Comparison of ENCODE assay signal across 9 cellular contexts in genomic region chr6:158793432-158793831, GRCh38. TPM values are rescaled to one million over a fixed set of nuclear protein-coding genes. Genes with fewer than 3 reads are reported as not detected.
DNase-seq lines count a peak whose midpoint lies in the region; ATAC-seq, FAIRE-seq and TF ChIP-seq lines count a peak whose summit lies in the region.
"Had no signal": no experiment of that assay in that cellular context is flagged by ENCODE, and none has a peak within 500 bp of the region (broad histone marks: within the 10 kb centered on the region; RNA-seq: fewer than 3 reads in every experiment).

No MANE protein-coding gene starts in this region.

- no peak overlapping the region for H3K9ac ChIP-seq in NT2/D1 (ENCODE audit: insufficient read length, low read depth)
- H3K9ac ChIP-seq in endothelial cell of umbilical vein (replicated peaks; ENCODE audit: extremely low read depth, insufficient read depth, low read length), result no peak overlapping the region

- peaks cover 4% of the 10 kb centered on the region for H4K20me1 ChIP-seq in endothelial cell of umbilical vein (replicated peaks; ENCODE audit: control insufficient read depth, extremely low read depth, insufficient read depth, low read length)

- no peaks in the 10 kb centered on the region for H3K9me3 Mint-ChIP-seq in MCF 10A (ENCODE audit: unreplicated experiment)
- H3K9me3 Mint-ChIP-seq in progenitor cell of endocrine pancreas (ENCODE audit: low read depth), result no peaks in the 10 kb centered on the region
- H3K9me3 Mint-ChIP-seq: dendritic cell treated with granulocyte-macrophage colony-stimulating factor and Interleukin-4, amounts not matched to agents 40 ng/mL and 50 ng/mL, for 4 days had no signal

- peaks cover 15% of the 10 kb centered on the region for H3K4me1 Mint-ChIP-seq in MCF 10A (ENCODE audit: insufficient read depth, unreplicated experiment)
- H3K4me1 Mint-ChIP-seq in progenitor cell of endocrine pancreas (ENCODE audit: low read depth), result peaks cover 45% of the 10 kb centered on the region

- H3K4me3 Mint-ChIP-seq in MCF 10A (ENCODE audit: unreplicated experiment) (no peak overlapping the region), progenitor cell of endocrine pancreas (ENCODE audit: low read depth) (no peak overlapping the region)
- H3K4me3 Mint-ChIP-seq: dendritic cell treated with granulocyte-macrophage colony-stimulating factor and Interleukin-4, amounts not matched to agents 40 ng/mL and 50 ng/mL, for 4 days had no signal

- CTCF ChIA-PET in MCF 10A (lab: Yijun Ruan, JAX), result interaction anchor here (0.7 to 5.9 kb wide), 11 partner anchors 15 to 195 kb away, joined by 3 to 38 read pairs (median 4); no protein-coding TSS in a partner anchor
- CTCF ChIA-PET in endothelial cell of umbilical vein (lab: Charles Lee), result interaction anchor here (0.7 to 2.0 kb wide), 17 partner anchors 8 to 215 kb away, joined by 3 to 21 read pairs (median 4); partner anchors contain the start of gene EZR

- H3K27ac ChIP-seq in breast epithelium (no peak overlapping the region), endothelial cell of umbilical vein (ENCODE audit: insufficient read depth, low read depth, low read length) (no peak overlapping the region)

- no peak overlapping the region for H3K4me3 ChIP-seq in breast epithelium
- H3K4me3 ChIP-seq in NT2/D1 (ENCODE audit: insufficient read length, low read depth), result no peak overlapping the region
- H3K4me3 ChIP-seq in endothelial cell of umbilical vein (replicated peaks in 1 of 3; ENCODE audit: insufficient read depth in 1 of 3, low read depth in 1 of 3, low read length in 3 of 3), result no peak overlapping the region

- TF ChIP-seq CTCF in MCF 10A (IDR thresholded peaks at IDR 0.05; ENCODE audit: unreplicated experiment) (peak; percentile 22), breast epithelium (IDR thresholded peaks at IDR 0.05) (peak in 1 of 3 donors; percentile 15), endothelial cell of umbilical vein (IDR thresholded peaks at IDR 0.05; ENCODE audit: extremely low read depth in 1 of 2, insufficient read depth in 1 of 2, low read depth in 1 of 2, low read length in 2 of 2) (peak; percentile 7 to 33), progenitor cell of endocrine pancreas (IDR thresholded peaks at IDR 0.05; ENCODE audit: unreplicated experiment) (peak; percentile 36)

- POLR2A ChIA-PET in MCF 10A (lab: Yijun Ruan, JAX) (interaction anchor here (0.6 kb wide), 1 partner anchor 89 kb away, joined by 3 read pairs; no protein-coding TSS in a partner anchor), endothelial cell of umbilical vein (lab: Charles Lee) (no interaction called here)

- no peaks in the 10 kb centered on the region for H3K9me1 ChIP-seq in endothelial cell of umbilical vein (replicated peaks; ENCODE audit: control insufficient read depth, extremely low read depth, insufficient read depth, low read length)

- H3K27me3 Mint-ChIP-seq in MCF 10A (ENCODE audit: insufficient read depth, unreplicated experiment) (no peaks in the 10 kb centered on the region), progenitor cell of endocrine pancreas (no peaks in the 10 kb centered on the region)
- H3K27me3 Mint-ChIP-seq: dendritic cell treated with granulocyte-macrophage colony-stimulating factor and Interleukin-4, amounts not matched to agents 40 ng/mL and 50 ng/mL, for 4 days had no signal

- dilution Hi-C loops in endothelial cell of umbilical vein (cut with MboI; ENCODE audit: extremely low pct_ligation_motif_present, low sequenced_read_pairs), result no loop called here

- intact Hi-C loops in MCF 10A (cut with micrococcal nuclease) (loop anchor here (1.0 kb wide), 2 partner anchors 89 to 179 kb away; no protein-coding TSS in a partner anchor), breast epithelium (cut with DNase I; ENCODE audit: low total_unique reads) (no loop called here), endothelial cell of umbilical vein (cut with micrococcal nuclease) (loop anchor here (1.0 kb wide), 1 partner anchor 179 kb away; no protein-coding TSS in a partner anchor)

- no peak overlapping the region for H2AFZ ChIP-seq in endothelial cell of umbilical vein (ENCODE audit: low read depth, low read length)

- H3K27ac Mint-ChIP-seq in MCF 10A (ENCODE audit: low read depth, unreplicated experiment) (no peak overlapping the region), progenitor cell of endocrine pancreas (no peak overlapping the region)

- H3K36me3 Mint-ChIP-seq in MCF 10A (ENCODE audit: insufficient read depth, unreplicated experiment), result peaks cover 43% of the 10 kb centered on the region
- H3K36me3 Mint-ChIP-seq in progenitor cell of endocrine pancreas (ENCODE audit: insufficient read depth), result peaks cover 10% of the 10 kb centered on the region

- TF ChIP-seq POLR2A in breast epithelium (IDR thresholded peaks at IDR 0.05) (no peak), endothelial cell of umbilical vein (IDR thresholded peaks at IDR 0.05; ENCODE audit: low read depth, low read length) (no peak)

- H3K79me2 ChIP-seq in endothelial cell of umbilical vein (ENCODE audit: control insufficient read depth, insufficient read depth, low read length), result peaks cover 89% of the 10 kb centered on the region

- BruUV-seq in MCF 10A (replicated peaks; lab: Mats Ljungman, UMichigan), result no TSS peak
- BruUV-seq in endothelial cell of umbilical vein (replicated peaks; lab: Mats Ljungman, UMichigan), result no TSS peak

- H3K27me3 ChIP-seq in breast epithelium (no peaks in the 10 kb centered on the region), NT2/D1 (ENCODE audit: insufficient read depth, insufficient read length) (no peaks in the 10 kb centered on the region), endothelial cell of umbilical vein (ENCODE audit: control insufficient read depth in 2 of 2, insufficient read depth in 2 of 2, low read length in 2 of 2) (no peaks in the 10 kb centered on the region)

- no peaks in the 10 kb centered on the region for H3K9me3 ChIP-seq in breast epithelium
- H3K9me3 ChIP-seq in NT2/D1 (ENCODE audit: insufficient read depth, low read length), result no peaks in the 10 kb centered on the region
- H3K9me3 ChIP-seq in endothelial cell of umbilical vein (replicated peaks; ENCODE audit: control insufficient read depth, insufficient read depth, low read length), result no peaks in the 10 kb centered on the region

- peak; percentile 70 for ATAC-seq in HG02571 (IDR thresholded peaks at IDR 0.05; ENCODE audit: unreplicated experiment)

- H3K36me3 ChIP-seq in breast epithelium (no peaks in the 10 kb centered on the region), NT2/D1 (ENCODE audit: insufficient read depth, insufficient read length, low read length) (peaks cover 63% of the 10 kb centered on the region), endothelial cell of umbilical vein (ENCODE audit: control insufficient read depth in 2 of 2, extremely low read depth in 1 of 2, insufficient read depth in 2 of 2, low read length in 2 of 2) (peaks cover 0 to 2% of the 10 kb centered on the region in 2 experiments)

- no peak overlapping the region for H3K4me2 ChIP-seq in endothelial cell of umbilical vein (ENCODE audit: insufficient read depth, low read length)

- peak; percentile 67 for FAIRE-seq in endothelial cell of umbilical vein (lab: Jason Lieb, UNC)

- peak; percentile 71 for DNase-seq in MCF 10A (ENCODE audit: unreplicated experiment)
- DNase-seq in breast epithelium (ENCODE audit: low spot score in 2 of 2), result no peak
- peak; percentile 42 for DNase-seq in NT2/D1 (ENCODE audit: low read depth, low spot score)
- DNase-seq in endothelial cell of umbilical vein (ENCODE audit: low read depth, low spot score), result peak; percentile 37
- DNase-seq in progenitor cell of endocrine pancreas (ENCODE audit: low spot score, unreplicated experiment), result no peak
- DNase-seq in COLO668 (lab: John Stamatoyannopoulos, UW; ENCODE audit: unreplicated experiment), result no peak
- DNase-seq in SKM-1 (lab: John Stamatoyannopoulos, UW; ENCODE audit: unreplicated experiment), result no peak

- H3K4me1 ChIP-seq in breast epithelium (no peaks in the 10 kb centered on the region), NT2/D1 (ENCODE audit: insufficient read depth, insufficient read length) (peaks cover 2% of the 10 kb centered on the region), endothelial cell of umbilical vein (ENCODE audit: control insufficient read depth, extremely low read depth, insufficient read depth, low read length) (no peaks in the 10 kb centered on the region)

TF ChIP-seq in endothelial cell of umbilical vein, 7 proteins besides CTCF, POLR2A, EP300 and RAD21:
- TF ChIP-seq GATA2 (IDR thresholded peaks at IDR 0.05; ENCODE audit: insufficient read depth, insufficient read length, low read depth, low read length) (no peak), JUN (IDR thresholded peaks at IDR 0.05; ENCODE audit: borderline replicate concordance, insufficient read depth, insufficient read length, low read depth) (no peak), MAX (IDR thresholded peaks at IDR 0.05; ENCODE audit: insufficient read depth, insufficient read length) (no peak), EZH2 (IDR thresholded peaks at IDR 0.05; ENCODE audit: borderline replicate concordance, low read depth, low read length, severe bottlenecking) (no peak), POLR2AphosphoS5 (IDR thresholded peaks at IDR 0.05; ENCODE audit: insufficient read depth, low read depth, low read length) (no peak), FOS (IDR thresholded peaks at IDR 0.05; ENCODE audit: borderline replicate concordance, insufficient read depth, low read length) (no peak), MYC (IDR thresholded peaks at IDR 0.05; ENCODE audit: low read depth, low read length) (no peak)

RNA-seq across cellular contexts. Expression of gene EZR, which starts 25.7 kb away (rescaled TPM):
- total RNA-seq in MCF 10A (2022) (243 and 296 TPM in 2 replicates), breast epithelium (100 to 1,000 TPM in 1 of 3 donors, 10 to 100 TPM in 2; 29.1 to 154 (median 59.3) TPM), endothelial cell of umbilical vein (105 and 108 TPM in 2 replicates), progenitor cell of endocrine pancreas (258 and 274 TPM in 2 replicates)
- polyA plus RNA-seq in endothelial cell of umbilical vein, result 54.5 and 58.5 TPM in 2 replicates
- polyA plus RNA-seq in endothelial cell of umbilical vein (2011; cell fraction: cytosol; rRNA removed), result 61.7 and 70.4 TPM in 2 replicates
- polyA plus RNA-seq in endothelial cell of umbilical vein (2011; cell fraction: nucleus; rRNA removed), result 99.6 and 120 TPM in 2 replicates
- polyA plus RNA-seq in endothelial cell of umbilical vein (2012), result 76.0 and 97.3 TPM in 2 replicates
- polyA minus RNA-seq in endothelial cell of umbilical vein, result 61.0 and 62.0 TPM in 2 replicates
- polyA minus RNA-seq in endothelial cell of umbilical vein (2011; cell fraction: cytosol; rRNA and poly(A)+ RNA removed), result 42.7 TPM
- 26.8 and 29.3 TPM in 2 replicates for polyA minus RNA-seq in endothelial cell of umbilical vein (2011; cell fraction: nucleus; rRNA and poly(A)+ RNA removed)

Comparison
In these comparisons a context has a peak if more than half of its experiments do, and no peak if none do; other contexts are left out.
1. DNase-seq: peak in MCF 10A (single experiment), NT2/D1 (single experiment) and endothelial cell of umbilical vein (single experiment); none in breast epithelium (0 of 2), progenitor cell of endocrine pancreas (single experiment), COLO668 (single experiment) and SKM-1 (single experiment).